Comparison of ENCODE assay signal across 19 cellular contexts in the genomic region with DNA sequence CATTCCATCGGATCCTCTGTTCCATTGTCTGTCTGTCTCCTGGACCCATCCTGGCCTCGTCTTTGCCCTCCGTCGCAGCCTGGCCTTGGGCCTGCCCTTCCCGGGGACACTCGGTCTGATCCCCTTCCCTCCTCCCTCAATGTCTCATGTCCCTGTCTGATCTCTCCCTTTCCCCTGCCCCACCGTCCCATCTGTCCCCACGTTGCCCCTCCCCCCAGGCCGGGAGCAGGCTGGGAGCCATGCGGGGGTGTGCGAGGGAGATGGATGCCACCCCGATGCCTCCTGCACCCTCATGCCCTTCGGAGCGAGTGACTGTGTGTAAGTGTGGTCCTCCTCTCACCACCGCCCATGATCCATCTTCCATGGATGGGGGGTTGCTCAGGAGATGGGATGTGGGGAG.
"Had no signal": no experiment of that assay in that cellular context is flagged by ENCODE, and none has a peak within 500 bp of the region (broad histone marks: within the 10 kb centered on the region; RNA-seq: fewer than 3 reads in every experiment).

No MANE protein-coding gene starts in this region.

- H3K4me3 Mint-ChIP-seq: activated CD8-positive, alpha-beta T cell treated with anti-CD3 and anti-CD28 coated beads, Interleukin-2, amount 10 ng/mL, durations not matched to agents 7 days and 5 days; activated naive CD8-positive, alpha-beta T cell treated with anti-CD3 and anti-CD28 coated beads, Interleukin-2, amount 10 ng/mL, durations not matched to agents 7 days and 5 days; WTC11 had no signal

- H3K27me3 Mint-ChIP-seq: activated naive CD8-positive, alpha-beta T cell treated with anti-CD3 and anti-CD28 coated beads, Interleukin-2, amount 10 ng/mL, durations not matched to agents 7 days and 5 days had no signal

- H3K27ac Mint-ChIP-seq: activated CD8-positive, alpha-beta T cell treated with anti-CD3 and anti-CD28 coated beads, Interleukin-2, amount 10 ng/mL, durations not matched to agents 7 days and 5 days; WTC11 had no signal

- H3K4me3 ChIP-seq: adrenal gland, Peyer's patch, SJSA1 had no signal

- DNase-seq: anterior cingulate cortex, cerebellar nuclear complex, NCI-H1105, NCI-H1436, NCI-H1694 treated with DMSO at 0.1 percent for 48 hours, NCI-H2081, NCI-H2227 treated with DMSO at 0.1 percent for 48 hours, NCI-H446 treated with DMSO at 0.1 percent for 48 hours, NCI-H524 treated with DMSO at 0.1 percent for 48 hours, NCI-H748 treated with DMSO at 0.1 percent for 48 hours, SHP77, SW 1271 had no signal

- H3K27me3 ChIP-seq: adrenal gland, Peyer's patch, SJSA1 had no signal

- H3K4me1 ChIP-seq: adrenal gland, Peyer's patch, SJSA1 had no signal

- H3K27ac ChIP-seq: adrenal gland, Peyer's patch, RWPE1, SJSA1 had no signal

- H3K9me3 Mint-ChIP-seq: activated naive CD8-positive, alpha-beta T cell treated with anti-CD3 and anti-CD28 coated beads, Interleukin-2, amount 10 ng/mL, durations not matched to agents 7 days and 5 days; WTC11 had no signal

- H3K9me3 ChIP-seq: adrenal gland, Peyer's patch, SJSA1 had no signal
